20 cellular contexts compared by ENCODE assay signal in genomic region chr5:67405755-67406154, GRCh38.
A peak's percentile ranks its signal among the peaks of the same experiment; 100 is the strongest.
DNase-seq lines count a peak whose midpoint lies in the region; ATAC-seq, FAIRE-seq and TF ChIP-seq lines count a peak whose summit lies in the region.
"Had no signal": no experiment of that assay in that cellular context is flagged by ENCODE, and none has a peak within 500 bp of the region (broad histone marks: within the 10 kb centered on the region; RNA-seq: fewer than 3 reads in every experiment).

No MANE protein-coding gene starts in this region.

- no peak overlapping the region for H3K4me3 Mint-ChIP-seq in immature natural killer cell
- H3K4me3 Mint-ChIP-seq: CD4-positive, alpha-beta T cell; IgD-negative memory B cell had no signal

- H3K79me2 ChIP-seq in parathyroid adenoma = no peaks in the 10 kb centered on the region

- no peaks in the 10 kb centered on the region for H3K9me3 ChIP-seq in A549
- H3K9me3 ChIP-seq in left lung = no peaks in the 10 kb centered on the region
- no peaks in the 10 kb centered on the region for H3K9me3 ChIP-seq in parathyroid adenoma (ENCODE audit: control insufficient read depth, low read length)
- no peaks in the 10 kb centered on the region for H3K9me3 ChIP-seq in tibial nerve
- H3K9me3 ChIP-seq: BE2C, Caco-2 had no signal

- no peak overlapping the region for H3K4me3 ChIP-seq in A549
- no peak overlapping the region for H3K4me3 ChIP-seq in left lung
- no peak overlapping the region for H3K4me3 ChIP-seq in parathyroid adenoma (ENCODE audit: low read depth, low read length)
- H3K4me3 ChIP-seq in tibial nerve = no peak overlapping the region
- H3K4me3 ChIP-seq: GM12878 had no signal

- H3K4me2 ChIP-seq in A549 (peak overlapping the region; percentile 8; the same call in 1 of the 3 replicates), parathyroid adenoma (ENCODE audit: low read length) (peak overlapping the region; percentile 16)

- TF ChIP-seq RAD21 in A549 (conservative IDR thresholded peaks at IDR 0.05 in 1 of 2, IDR thresholded peaks at IDR 0.05 in 1 of 2) = no peak

- H3K9me3 Mint-ChIP-seq in immature natural killer cell = no peaks in the 10 kb centered on the region
- H3K9me3 Mint-ChIP-seq: CD4-positive, alpha-beta T cell; IgD-negative memory B cell had no signal

- POLR2A ChIA-PET in A549 (lab: Yijun Ruan, JAX) = no interaction called here

- H3K36me3 Mint-ChIP-seq in immature natural killer cell = peaks cover 0 to 6% (median 0%) of the 10 kb centered on the region in 3 donors
- H3K36me3 Mint-ChIP-seq: IgD-negative memory B cell had no signal

- H3K27me3 ChIP-seq in left lung = no peaks in the 10 kb centered on the region
- H3K27me3 ChIP-seq in parathyroid adenoma (ENCODE audit: control insufficient read depth, insufficient read depth, low read length) = no peaks in the 10 kb centered on the region
- no peaks in the 10 kb centered on the region for H3K27me3 ChIP-seq in tibial nerve
- H3K27me3 ChIP-seq: BE2C had no signal

- H3K4me1 Mint-ChIP-seq in immature natural killer cell = no peaks in the 10 kb centered on the region

- H3K36me3 ChIP-seq in left lung = no peaks in the 10 kb centered on the region
- no peaks in the 10 kb centered on the region for H3K36me3 ChIP-seq in parathyroid adenoma (ENCODE audit: control insufficient read depth, insufficient read depth, low read length)
- H3K36me3 ChIP-seq in tibial nerve = no peaks in the 10 kb centered on the region
- H3K36me3 ChIP-seq: BE2C had no signal

- no peak overlapping the region for H3K9ac ChIP-seq in parathyroid adenoma

- H3K4me1 ChIP-seq in A549 = peaks cover 36% of the 10 kb centered on the region
- peaks cover 5 to 6% of the 10 kb centered on the region in 2 donors for H3K4me1 ChIP-seq in left lung
- H3K4me1 ChIP-seq in parathyroid adenoma = peaks cover 16% of the 10 kb centered on the region
- peaks cover 0 to 26% (median 6%) of the 10 kb centered on the region in 4 donors for H3K4me1 ChIP-seq in tibial nerve

- DNase-seq in A549 (ENCODE audit: low read depth in 1 of 2, low spot score in 1 of 2) = no peak
- DNase-seq in HT-29 (ENCODE audit: low spot score) = peak; percentile 8
- no peak for DNase-seq in left lung
- no peak for DNase-seq in immature natural killer cell
- no peak for DNase-seq in tibial nerve (ENCODE audit: low spot score in 2 of 2)
- DNase-seq: ACHN; BE2C; Caco-2; CD4-positive, alpha-beta T cell; DMS153; DND-41; EL; HCEC 1CT; KBM-7 had no signal

- ATAC-seq in A549 (no peak), left lung (peak; percentile 87), HG03097 (IDR thresholded peaks at IDR 0.05; ENCODE audit: low FRiP score, unreplicated experiment) (no peak)
- ATAC-seq: GM12878, HepG2 had no signal

- peak overlapping the region; percentile 63 for H2AFZ ChIP-seq in parathyroid adenoma

- H3K27ac ChIP-seq in A549 = peak overlapping the region; percentile 4 to 83; a peak in 4 of 6 replicates
- H3K27ac ChIP-seq in left lung = no peak overlapping the region
- H3K27ac ChIP-seq in parathyroid adenoma = no peak overlapping the region
- no peak overlapping the region for H3K27ac ChIP-seq in tibial nerve
- H3K27ac ChIP-seq: C4-2B had no signal

- peaks cover 0 to 2% (median 0%) of the 10 kb centered on the region in 3 donors for H3K27me3 Mint-ChIP-seq in immature natural killer cell (ENCODE audit: low read depth in 3 of 3)
- H3K27me3 Mint-ChIP-seq: CD4-positive, alpha-beta T cell had no signal

- TF ChIP-seq POLR2A in A549 (IDR thresholded peaks at IDR 0.05; ENCODE audit: low read length) (no peak), tibial nerve (IDR thresholded peaks at IDR 0.05) (no peak)

- intact Hi-C loops in left lung (cut with DNase I) = no loop called here

- no peak for FAIRE-seq in A549 (lab: Jason Lieb, UNC)
- FAIRE-seq: GM12878, HepG2 had no signal

- H3K27ac Mint-ChIP-seq in immature natural killer cell = no peak overlapping the region
- H3K27ac Mint-ChIP-seq: CD4-positive, alpha-beta T cell; IgD-negative memory B cell had no signal

- TF ChIP-seq EP300 in A549 (IDR thresholded peaks at IDR 0.05) (no peak), tibial nerve (IDR thresholded peaks at IDR 0.05) (no peak)

- 71% methylated on average over 3 of the region's 3 CpGs for WGBS in A549 (ENCODE audit: missing lambda C conversion rate)
- 62 to 65% methylated on average over 3 of the region's 3 CpGs for WGBS in tibial nerve, 2 donors

- TF ChIP-seq CTCF in A549 (IDR thresholded peaks at IDR 0.05) (no peak), left lung (IDR thresholded peaks at IDR 0.05) (no peak), parathyroid adenoma (IDR thresholded peaks at IDR 0.05) (no peak), tibial nerve (IDR thresholded peaks at IDR 0.05) (no peak)

- CTCF ChIA-PET in A549 (lab: Yijun Ruan, JAX) = interaction anchor here (0.6 kb wide), 1 partner anchor 143 kb away, joined by 4 read pairs; no protein-coding TSS in a partner anchor

TF ChIP-seq in A549, 52 proteins besides CTCF, POLR2A, EP300 and RAD21:
- no peak for TF ChIP-seq HOXB13 (CRISPR knock-in tag; IDR thresholded peaks at IDR 0.05; ENCODE audit: low read depth)
- TF ChIP-seq ATOH8 (CRISPR knock-in tag; IDR thresholded peaks at IDR 0.05; ENCODE audit: low read depth) = no peak
- TF ChIP-seq HOXB5 (CRISPR knock-in tag; IDR thresholded peaks at IDR 0.05) = no peak
- no peak for TF ChIP-seq E2F6 (IDR thresholded peaks at IDR 0.05; ENCODE audit: borderline replicate concordance, low read depth)
- TF ChIP-seq JUNB (IDR thresholded peaks at IDR 0.05) = no peak
- no peak for TF ChIP-seq ZNF302 (CRISPR knock-in tag; IDR thresholded peaks at IDR 0.05)
- TF ChIP-seq ZC3H11A (IDR thresholded peaks at IDR 0.05) = no peak
- no peak for TF ChIP-seq HES2 (IDR thresholded peaks at IDR 0.05)

Comparison
In these comparisons a context has a peak if more than half of its experiments do, and no peak if none do; other contexts are left out.
1. H3K27ac ChIP-seq: peak in A549 (2 of 2); none in left lung (0 of 2), parathyroid adenoma (single experiment) and tibial nerve (0 of 4).